ENCODE assay signal across 21 cellular contexts in genomic region chr5:6859001-6859400, GRCh38.
DNase-seq lines count a peak whose midpoint lies in the region; ATAC-seq, FAIRE-seq and TF ChIP-seq lines count a peak whose summit lies in the region.
"Had no signal": no experiment of that assay in that cellular context is flagged by ENCODE, and none has a peak within 500 bp of the region (broad histone marks: within the 10 kb centered on the region; RNA-seq: fewer than 3 reads in every experiment).

No MANE protein-coding gene starts in this region.

- ATAC-seq in GM23338, result no peak
- ATAC-seq: Right ventricle myocardium inferior had no signal

- H3K4me3 Mint-ChIP-seq in GM23338, result no peak overlapping the region
- H3K4me3 Mint-ChIP-seq: H9, HFFc6 had no signal

- H3K27me3 ChIP-seq in bronchial epithelial cell (ENCODE audit: control insufficient read depth, insufficient read depth, low read length) (no peaks in the 10 kb centered on the region), skeletal muscle tissue (ENCODE audit: control insufficient read depth in 3 of 3, insufficient read depth in 3 of 3, low read length in 3 of 3) (no peaks in the 10 kb centered on the region), GM23338 (ENCODE audit: insufficient read depth) (no peaks in the 10 kb centered on the region)
- H3K27me3 ChIP-seq: BE2C had no signal

- TF ChIP-seq CTCF in bronchial epithelial cell (IDR thresholded peaks at IDR 0.05; ENCODE audit: insufficient read depth, low read length, severe bottlenecking), result no peak
- no peak for TF ChIP-seq CTCF in GM23338 (conservative IDR thresholded peaks at IDR 0.05; ENCODE audit: low read depth in 2 of 2)

- H3K4me1 Mint-ChIP-seq in GM23338, result no peaks in the 10 kb centered on the region
- H3K4me1 Mint-ChIP-seq: H9 had no signal

- DNase-seq in NCI-H524 treated with DMSO at 0.1 percent for 48 hours (lab: John Stamatoyannopoulos, UW), result peak; percentile 97
- no peak for DNase-seq in bronchial epithelial cell (ENCODE audit: low read depth)
- peak; percentile 39 for DNase-seq in left kidney (ENCODE audit: low read depth, low spot score)
- DNase-seq in effector CD8-positive, alpha-beta T cell (lab: John Stamatoyannopoulos, UW), result no peak
- no peak for DNase-seq in GM23338 (ENCODE audit: low spot score)
- DNase-seq in hippocampal formation (lab: John Stamatoyannopoulos, UW), result no peak
- DNase-seq: BE2C; DMS79; HFFc6; MM.1S; NCI-H1048; NCI-H1417 treated with DMSO at 0.1 percent for 48 hours; NCI-H187; NCI-H446 treated with DMSO at 0.1 percent for 48 hours; NK-92 treated with Interleukin-12 subunit alpha and Interleukin-12 subunit beta, amount 100 ng/mL, for 24 hours had no signal

- H3K27ac Mint-ChIP-seq in GM23338, result no peak overlapping the region
- H3K27ac Mint-ChIP-seq: H9, HFFc6 had no signal

- peak overlapping the region in 1 of 3 donors; percentile 54 for H3K9ac ChIP-seq in skeletal muscle tissue (ENCODE audit: low read depth in 1 of 3, low read length in 3 of 3)

- no peaks in the 10 kb centered on the region for H3K79me2 ChIP-seq in GM23338 (replicated peaks; ENCODE audit: insufficient read depth)

- H3K36me3 Mint-ChIP-seq in GM23338 (ENCODE audit: low read depth), result peaks cover 11% of the 10 kb centered on the region

- no peak overlapping the region for H2AFZ ChIP-seq in GM23338

- peaks cover 0 to 2% (median 0%) of the 10 kb centered on the region in 3 donors for H3K9me3 ChIP-seq in skeletal muscle tissue (ENCODE audit: control insufficient read depth in 3 of 3, low read length in 3 of 3)
- H3K9me3 ChIP-seq: BE2C had no signal

- peaks cover 5% of the 10 kb centered on the region for H3K27me3 Mint-ChIP-seq in GM23338 (ENCODE audit: insufficient read depth, low read depth, poor library complexity)

- H3K4me1 ChIP-seq in skeletal muscle tissue (ENCODE audit: control insufficient read depth in 3 of 3, insufficient read depth in 3 of 3, low read length in 3 of 3), result peaks cover 7 to 17% (median 15%) of the 10 kb centered on the region in 3 donors
- H3K4me1 ChIP-seq in GM23338 (ENCODE audit: insufficient read depth), result no peaks in the 10 kb centered on the region
- H3K4me1 ChIP-seq: BE2C had no signal

- H4K20me1 ChIP-seq in GM23338 (replicated peaks; ENCODE audit: insufficient read depth), result no peaks in the 10 kb centered on the region

- peak; percentile 82 for FAIRE-seq in bronchial epithelial cell (lab: Jason Lieb, UNC)
- FAIRE-seq: D721Med, HepG2, K562 had no signal

- no peaks in the 10 kb centered on the region for H3F3A ChIP-seq in GM23338 (replicated peaks; ENCODE audit: low read depth)

- no peaks in the 10 kb centered on the region for H3K9me2 ChIP-seq in GM23338 (ENCODE audit: insufficient read depth)

- H3K36me3 ChIP-seq in bronchial epithelial cell (ENCODE audit: control insufficient read depth, insufficient read depth, low read length), result no peaks in the 10 kb centered on the region
- no peaks in the 10 kb centered on the region for H3K36me3 ChIP-seq in skeletal muscle tissue (ENCODE audit: control insufficient read depth in 3 of 3, insufficient read depth in 3 of 3, low read length in 3 of 3)
- H3K36me3 ChIP-seq in GM23338 (ENCODE audit: insufficient read depth), result no peaks in the 10 kb centered on the region
- H3K36me3 ChIP-seq: BE2C had no signal

- H3K4me3 ChIP-seq in bronchial epithelial cell (ENCODE audit: low read depth, low read length), result no peak overlapping the region
- peak overlapping the region; percentile 35 to 45 (median 35) for H3K4me3 ChIP-seq in skeletal muscle tissue (ENCODE audit: low read length in 3 of 3)
- H3K4me3 ChIP-seq in GM23338, result no peak overlapping the region
- H3K4me3 ChIP-seq: K562 had no signal

- no peak overlapping the region for H3K4me2 ChIP-seq in GM23338

- H3K9me3 Mint-ChIP-seq in GM23338, result peaks cover 26% of the 10 kb centered on the region

- H3K27ac ChIP-seq in skeletal muscle tissue (ENCODE audit: low read depth, low read length), result peak overlapping the region; percentile 23
- H3K27ac ChIP-seq in GM23338 (ENCODE audit: low read depth), result no peak overlapping the region

TF ChIP-seq in GM23338, 12 proteins besides CTCF, POLR2A, EP300 and RAD21:
- TF ChIP-seq STAT1 (IDR thresholded peaks at IDR 0.05; ENCODE audit: unreplicated experiment) (no peak), ZNF462 (CRISPR knock-in tag; IDR thresholded peaks at IDR 0.05) (no peak), ZNF331 (CRISPR knock-in tag; IDR thresholded peaks at IDR 0.05; ENCODE audit: low read depth) (no peak), ZNF114 (CRISPR knock-in tag; IDR thresholded peaks at IDR 0.05) (no peak), POLR2AphosphoS5 (IDR thresholded peaks at IDR 0.05; ENCODE audit: low read depth) (no peak), EZH2 (IDR thresholded peaks at IDR 0.05; ENCODE audit: low read depth, unreplicated experiment) (no peak), CREB1 (CRISPR knock-in tag; IDR thresholded peaks at IDR 0.05; ENCODE audit: low read depth) (no peak), ETS1 (IDR thresholded peaks at IDR 0.05) (no peak), EZH2phosphoT487 (IDR thresholded peaks at IDR 0.05; ENCODE audit: unreplicated experiment) (no peak), JUNB (IDR thresholded peaks at IDR 0.05; ENCODE audit: unreplicated experiment) (no peak)

Comparison
In these comparisons a context has a peak if more than half of its experiments do, and no peak if none do; other contexts are left out.
1. DNase-seq: peak in NCI-H524 treated with DMSO at 0.1 percent for 48 hours (single experiment) and left kidney (single experiment); none in bronchial epithelial cell (single experiment), effector CD8-positive, alpha-beta T cell (single experiment), GM23338 (single experiment) and hippocampal formation (0 of 2).
2. H3K4me3 ChIP-seq: peak in skeletal muscle tissue (3 of 3); none in bronchial epithelial cell (single experiment) and GM23338 (single experiment).